8 cellular contexts compared by ENCODE assay signal in the genomic region with DNA sequence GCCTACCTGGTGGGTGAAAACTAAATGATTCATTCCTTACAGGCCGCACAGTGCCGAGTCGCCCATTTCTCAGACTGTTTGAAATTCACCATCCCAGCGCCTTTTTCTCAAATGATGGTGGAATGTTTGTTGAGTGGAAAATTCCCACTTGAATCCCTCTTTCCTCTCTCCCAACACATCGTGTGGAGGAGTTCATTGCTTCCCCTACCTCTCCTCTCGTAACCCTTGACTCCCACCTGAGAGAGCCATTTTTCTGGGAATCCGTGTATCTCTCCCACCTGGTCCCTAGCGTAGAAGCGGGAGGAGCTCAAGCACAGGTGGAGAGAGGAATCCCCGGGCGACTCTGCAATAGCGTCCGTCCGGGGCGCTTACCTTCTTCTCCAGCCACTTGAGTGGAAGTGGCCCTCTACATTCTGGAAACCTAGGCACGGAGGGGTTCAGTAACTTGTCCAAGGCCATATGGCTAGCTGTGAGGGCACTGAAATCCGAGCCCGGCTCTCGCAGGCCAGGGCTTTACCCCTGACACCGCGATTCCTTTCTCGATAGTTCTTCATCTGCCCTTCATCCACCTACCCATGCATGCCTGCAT. TPM values are rescaled to one million over a fixed set of nuclear protein-coding genes. Genes with fewer than 3 reads are reported as not detected.
A peak's percentile ranks its signal among the peaks of the same experiment; 100 is the strongest.
DNase-seq lines count a peak whose midpoint lies in the region; ATAC-seq and TF ChIP-seq lines count a peak whose summit lies in the region.

No MANE protein-coding gene starts in this region.

- intact Hi-C loops in HCT116 (cut with micrococcal nuclease), result loop anchor here (5.0 kb wide), 1 partner anchor 231 kb away; no protein-coding TSS in a partner anchor

- TF ChIP-seq RAD21 in HCT116 (IDR thresholded peaks at IDR 0.05; ENCODE audit: low read depth), result no peak

- peaks cover 6% of the 10 kb centered on the region for H3K36me3 Mint-ChIP-seq in stimulated activated memory B cell treated with anti-CD40 and anti-IgM and Interleukin-4, amounts not matched to agents 10 μg/mL and 1 μg/mL and 100 μg/mL, for 72 hours

- H3K27ac ChIP-seq in HCT116 (ENCODE audit: low read depth, low read length), result peak overlapping the region; percentile 91

- no peak for DNase-seq in HCT116 (ENCODE audit: low read depth, low spot score)
- peak; percentile 34 for DNase-seq in adipocyte (ENCODE audit: low read depth)
- peak; percentile 19 for DNase-seq in iPS-NIHi11 (ENCODE audit: low spot score)
- no peak for DNase-seq in activated CD4-positive, alpha-beta T cell treated with anti-CD3 and anti-CD28 coated beads for 1 hour

- peaks cover 82% of the 10 kb centered on the region for H3K79me2 ChIP-seq in HCT116 (ENCODE audit: insufficient read depth, low read length)

- H3K9me3 ChIP-seq in HCT116 (ENCODE audit: control insufficient read depth in 1 of 2, insufficient read depth in 1 of 2, low read depth in 1 of 2, low read length in 2 of 2) (0 out of 4 replicates have a peak, but pooled peaks cover 0 to 6% of the 10 kb centered on the region in 2 experiments), adipocyte (ENCODE audit: control insufficient read depth, low read length) (peaks cover 3% of the 10 kb centered on the region)

- H3K4me3 ChIP-seq in HCT116 (replicated peaks in 1 of 2; ENCODE audit: low read depth in 1 of 2, low read length in 2 of 2), result peak overlapping the region; percentile 61 to 90
- H3K4me3 ChIP-seq in adipocyte (ENCODE audit: low read length), result peak overlapping the region; percentile 100

- peaks cover 6% of the 10 kb centered on the region for H3K4me1 Mint-ChIP-seq in stimulated activated memory B cell treated with anti-CD40 and anti-IgM and Interleukin-4, amounts not matched to agents 10 μg/mL and 1 μg/mL and 100 μg/mL, for 72 hours

- H3K9ac ChIP-seq in HCT116 (ENCODE audit: low read length), result peak overlapping the region; percentile 90
- peak overlapping the region; percentile 99 for H3K9ac ChIP-seq in adipocyte (ENCODE audit: low read length)

- H3K9me2 ChIP-seq in HCT116 (ENCODE audit: insufficient read depth), result 0 out of 2 replicates have a peak, but pooled peaks cover under 1% of the 10 kb centered on the region

- peaks cover 23 to 29% of the 10 kb centered on the region in 2 experiments for H3K4me1 ChIP-seq in HCT116 (ENCODE audit: control insufficient read depth in 1 of 2, insufficient read depth in 2 of 2, low read length in 2 of 2)
- peaks cover 46% of the 10 kb centered on the region for H3K4me1 ChIP-seq in adipocyte (ENCODE audit: control insufficient read depth, insufficient read depth, low read length)

- POLR2A ChIA-PET in HCT116 (lab: Charles Lee), result interaction anchor here (1.6 kb wide), 1 partner anchor 26 kb away, joined by 4 read pairs; no protein-coding TSS in a partner anchor

- no peak for TF ChIP-seq CTCF in HCT116 (IDR thresholded peaks at IDR 0.05 in 2 of 3, conservative IDR thresholded peaks at IDR 0.05 in 1 of 3; ENCODE audit: borderline replicate concordance in 1 of 3, insufficient read depth in 1 of 3, low read depth in 2 of 3, low read length in 2 of 3)

- H3K36me3 ChIP-seq in HCT116 (ENCODE audit: control insufficient read depth in 1 of 2, insufficient read depth in 2 of 2, low read length in 2 of 2), result peaks cover 0 to 13% of the 10 kb centered on the region in 2 experiments; a peak in 2 of 4 replicates
- peaks cover 36% of the 10 kb centered on the region for H3K36me3 ChIP-seq in adipocyte (ENCODE audit: control insufficient read depth, insufficient read depth, low read length, severe bottlenecking)

- H3K27me3 ChIP-seq in HCT116 (ENCODE audit: insufficient read depth, low read length) (no peaks in the 10 kb centered on the region), adipocyte (replicated peaks; ENCODE audit: control insufficient read depth, insufficient read depth, low read length) (no peaks in the 10 kb centered on the region)

- peak overlapping the region; percentile 99 for H3K4me2 ChIP-seq in HCT116 (ENCODE audit: low read length)

- H3K4me3 Mint-ChIP-seq in stimulated activated memory B cell treated with anti-CD40 and anti-IgM and Interleukin-4, amounts not matched to agents 10 μg/mL and 1 μg/mL and 100 μg/mL, for 72 hours, result peak overlapping the region; percentile 27

- BruUV-seq in HCT116 (replicated peaks; lab: Mats Ljungman, UMichigan), result no TSS peak

- H3K9me3 Mint-ChIP-seq in stimulated activated memory B cell treated with anti-CD40 and anti-IgM and Interleukin-4, amounts not matched to agents 10 μg/mL and 1 μg/mL and 100 μg/mL, for 72 hours, result peaks cover 9% of the 10 kb centered on the region

- H4K20me1 ChIP-seq in HCT116 (ENCODE audit: insufficient read depth), result no peaks in the 10 kb centered on the region

- no peak overlapping the region for H2AFZ ChIP-seq in HCT116 (ENCODE audit: low read depth, low read length, poor library complexity, severe bottlenecking)

- TF ChIP-seq POLR2A in HCT116 (IDR thresholded peaks at IDR 0.05; ENCODE audit: borderline replicate concordance, extremely low read depth, insufficient read depth, insufficient read length), result no peak

- no peak overlapping the region for H3K27ac Mint-ChIP-seq in stimulated activated memory B cell treated with anti-CD40 and anti-IgM and Interleukin-4, amounts not matched to agents 10 μg/mL and 1 μg/mL and 100 μg/mL, for 72 hours

- H3K27me3 Mint-ChIP-seq in stimulated activated memory B cell treated with anti-CD40 and anti-IgM and Interleukin-4, amounts not matched to agents 10 μg/mL and 1 μg/mL and 100 μg/mL, for 72 hours, result peaks cover 48% of the 10 kb centered on the region

- CTCF ChIA-PET in HCT116 (lab: Charles Lee), result no interaction called here

- peak; percentile 19; the same call in 1 of the 2 replicates for ATAC-seq in HCT116
- ATAC-seq in stimulated activated memory B cell treated with anti-CD40 and anti-IgM and Interleukin-4, amounts not matched to agents 10 μg/mL and 1 μg/mL and 100 μg/mL, for 72 hours, result no peak
- no peak for ATAC-seq in HG02678 (IDR thresholded peaks at IDR 0.05; ENCODE audit: unreplicated experiment)
- no peak for ATAC-seq in HG03442 (IDR thresholded peaks at IDR 0.05; ENCODE audit: unreplicated experiment)
- no peak for ATAC-seq in GM19455 (IDR thresholded peaks at IDR 0.05; ENCODE audit: unreplicated experiment)

- RAD21 ChIA-PET in HCT116 (lab: Charles Lee; ENCODE audit: low non-redundant PET in 1 of 2, low total read pairs in 2 of 2, uncharacterized antibody in 2 of 2, unreplicated experiment in 2 of 2), result no interaction called here

TF ChIP-seq in HCT116, 20 proteins besides CTCF, POLR2A, EP300 and RAD21:
- TF ChIP-seq EZH2 (IDR thresholded peaks at IDR 0.05) (no peak), POLR2AphosphoS5 (IDR thresholded peaks at IDR 0.05; ENCODE audit: low read depth, low read length) (peak; percentile 14; the same call in 1 of the 2 replicates)
TF ChIP-seq in HCT116: peak in this region for 1.

RNA-seq across cellular contexts. Expression of gene OSMR, which starts 0.7 kb away (rescaled TPM):
- 46.0 TPM for total RNA-seq in HCT116 (2021; ENCODE audit: unreplicated experiment)
- polyA plus RNA-seq in HCT116 (2012), result 34.3 and 37.5 TPM in 2 replicates

Comparison
In these comparisons a context has a peak if more than half of its experiments do, and no peak if none do; other contexts are left out.
1. DNase-seq: peak in adipocyte (single experiment) and iPS-NIHi11 (single experiment); none in HCT116 (single experiment) and activated CD4-positive, alpha-beta T cell treated with anti-CD3 and anti-CD28 coated beads for 1 hour (single experiment).